16 cellular contexts compared by ENCODE assay signal in the genomic region with DNA sequence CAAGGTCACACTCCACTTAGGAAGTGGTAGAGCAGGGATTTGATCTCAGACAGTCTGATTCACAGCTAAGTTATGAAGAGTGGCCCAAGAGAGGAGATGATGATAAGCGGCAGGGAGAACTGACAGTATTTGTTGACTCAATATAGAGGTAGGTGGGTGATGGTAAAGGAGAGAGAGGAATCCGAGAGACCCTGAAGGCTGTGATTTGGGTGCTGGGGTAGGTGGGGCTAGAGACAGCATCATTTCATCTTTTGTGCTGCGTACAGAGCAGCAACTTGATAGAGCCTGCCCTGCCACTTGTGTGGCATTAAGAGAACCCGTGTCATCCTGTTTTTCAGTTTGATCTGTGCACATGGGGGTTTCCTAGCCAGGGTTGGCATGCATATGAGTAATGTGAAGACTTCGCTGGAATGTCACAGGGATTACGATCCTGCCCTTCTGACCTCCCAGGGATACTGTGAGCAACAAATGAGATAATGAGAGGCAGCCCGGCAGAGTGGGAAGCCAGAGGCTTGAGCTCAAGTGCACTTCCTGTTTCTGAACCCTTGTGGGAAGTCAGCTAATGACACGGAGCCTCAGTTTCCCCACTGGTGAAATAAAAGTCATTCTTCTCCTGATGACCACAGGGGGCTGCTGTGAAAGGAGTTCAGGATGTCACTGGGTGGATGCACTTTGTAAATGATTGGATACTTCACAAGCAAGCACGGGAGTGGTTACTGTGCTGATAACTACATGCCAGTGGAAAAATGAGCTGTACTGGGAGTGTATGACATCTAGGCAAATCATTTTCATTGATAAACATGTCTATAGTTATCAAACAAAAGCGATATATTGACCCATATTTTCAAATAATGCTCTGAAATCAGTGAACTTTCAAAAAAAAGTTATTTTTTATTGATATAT. TPM values are rescaled to one million over a fixed set of nuclear protein-coding genes. Genes with fewer than 3 reads are reported as not detected.
DNase-seq lines count a peak whose midpoint lies in the region; ATAC-seq and TF ChIP-seq lines count a peak whose summit lies in the region.
"Had no signal": no experiment of that assay in that cellular context is flagged by ENCODE, and none has a peak within 500 bp of the region (broad histone marks: within the 10 kb centered on the region; RNA-seq: fewer than 3 reads in every experiment).

No MANE protein-coding gene starts in this region.

- no peaks in the 10 kb centered on the region for H3K79me1 ChIP-seq in neuronal stem cell (ENCODE audit: low read depth, low read length)

- no peak overlapping the region for H4K91ac ChIP-seq in neuronal stem cell (ENCODE audit: low read depth, low read length, poor library complexity)

- no peak overlapping the region for H2BK12ac ChIP-seq in neuronal stem cell (ENCODE audit: low read length)

- no peak overlapping the region for H4K8ac ChIP-seq in neuronal stem cell (ENCODE audit: low read depth, low read length)

- CTCF ChIA-PET in CD4-positive, alpha-beta T cell (lab: Charles Lee): no interaction called here

- H3K27ac ChIP-seq in neuronal stem cell (replicated peaks; ENCODE audit: low read length): no peak overlapping the region
- H3K27ac ChIP-seq in CD4-positive, alpha-beta T cell (ENCODE audit: low read depth, low read length): no peak overlapping the region

- no peak overlapping the region for H3K18ac ChIP-seq in neuronal stem cell (ENCODE audit: low read length)

- no peaks in the 10 kb centered on the region for H3K9me3 Mint-ChIP-seq in CD14-positive monocyte
- no peaks in the 10 kb centered on the region for H3K9me3 Mint-ChIP-seq in CD4-positive, alpha-beta T cell

- no peaks in the 10 kb centered on the region for H3K4me1 Mint-ChIP-seq in CD14-positive monocyte
- H3K4me1 Mint-ChIP-seq in CD4-positive, alpha-beta T cell (ENCODE audit: low read depth): no peaks in the 10 kb centered on the region

- H3K4me1 ChIP-seq in NT2/D1 (ENCODE audit: insufficient read depth, insufficient read length): no peaks in the 10 kb centered on the region
- peaks cover 0 to 12% of the 10 kb centered on the region in 2 donors for H3K4me1 ChIP-seq in neuronal stem cell (ENCODE audit: control insufficient read depth in 2 of 2, insufficient read depth in 1 of 2, low read depth in 1 of 2, low read length in 2 of 2)

- H3K36me3 ChIP-seq in NT2/D1 (ENCODE audit: insufficient read depth, insufficient read length, low read length): no peaks in the 10 kb centered on the region
- H3K36me3 ChIP-seq in neuronal stem cell (replicated peaks in 1 of 2; ENCODE audit: control insufficient read depth in 2 of 2, insufficient read depth in 2 of 2, low read length in 2 of 2): no peaks in the 10 kb centered on the region

- no peak overlapping the region for H2AK5ac ChIP-seq in neuronal stem cell (ENCODE audit: low read depth, low read length)

- peak overlapping the region in 1 of 2 donors; percentile 5 for H3K4me3 Mint-ChIP-seq in CD14-positive monocyte
- H3K4me3 Mint-ChIP-seq in CD4-positive, alpha-beta T cell: no peak overlapping the region
- H3K4me3 Mint-ChIP-seq: activated CD8-positive, alpha-beta T cell treated with anti-CD3 and anti-CD28 coated beads, Interleukin-2, amount 10 ng/mL, durations not matched to agents 7 days and 5 days; activated naive CD8-positive, alpha-beta T cell treated with anti-CD3 and anti-CD28 coated beads, Interleukin-2, amount 10 ng/mL, durations not matched to agents 7 days and 5 days; neural crest cell had no signal

- H3K9me3 ChIP-seq in NT2/D1 (ENCODE audit: insufficient read depth, low read length) (no peaks in the 10 kb centered on the region), neuronal stem cell (replicated peaks in 1 of 2; ENCODE audit: control insufficient read depth in 2 of 2, insufficient read depth in 1 of 2, low read depth in 1 of 2, low read length in 2 of 2) (no peaks in the 10 kb centered on the region)
- H3K9me3 ChIP-seq in CD4-positive, alpha-beta T cell (ENCODE audit: control insufficient read depth, low read length): no peaks in the 10 kb centered on the region

- POLR2A ChIA-PET in CD4-positive, alpha-beta T cell (lab: Charles Lee): no interaction called here

- H3K14ac ChIP-seq in neuronal stem cell (ENCODE audit: low read length): no peak overlapping the region

- H2BK15ac ChIP-seq in neuronal stem cell (ENCODE audit: low read length): no peak overlapping the region

- H3K4me3 ChIP-seq in NT2/D1 (ENCODE audit: insufficient read length, low read depth) (no peak overlapping the region), epithelial cell of esophagus (ENCODE audit: low read length) (no peak overlapping the region), neuronal stem cell (ENCODE audit: low read length in 2 of 2) (no peak overlapping the region)

- ATAC-seq in CD4-positive, alpha-beta T cell (ENCODE audit: poor library complexity): no peak
- ATAC-seq: activated CD8-positive, alpha-beta T cell treated with anti-CD3 and anti-CD28 coated beads, Interleukin-2, amount 10 ng/mL, durations not matched to agents 7 days and 5 days had no signal

- no CpG with 5 or more reads among the region's 10 CpGs for WGBS in neuronal stem cell (ENCODE audit: extremely low coverage in 2 of 2, insufficient read length in 2 of 2, insufficient replicate concordance in 1 of 2), 2 donors

- no peak overlapping the region for H3K4ac ChIP-seq in neuronal stem cell (ENCODE audit: low read length)

- no peak overlapping the region for H3K23ac ChIP-seq in neuronal stem cell (ENCODE audit: low read depth, low read length, poor library complexity)

- H3K4me2 ChIP-seq in neuronal stem cell (ENCODE audit: insufficient read depth, low read length, poor library complexity, severe bottlenecking): no peak overlapping the region

- H3K27me3 Mint-ChIP-seq in CD14-positive monocyte (ENCODE audit: low read depth in 3 of 3): peaks cover 5 to 19% (median 12%) of the 10 kb centered on the region in 3 donors
- H3K27me3 Mint-ChIP-seq in CD4-positive, alpha-beta T cell: peaks cover 4% of the 10 kb centered on the region

- no peaks in the 10 kb centered on the region for H3K27me3 ChIP-seq in NT2/D1 (ENCODE audit: insufficient read depth, insufficient read length)
- no peaks in the 10 kb centered on the region for H3K27me3 ChIP-seq in neuronal stem cell (ENCODE audit: control insufficient read depth in 3 of 3, insufficient read depth in 3 of 3, low read depth in 1 of 3, low read length in 3 of 3)
- H3K27me3 ChIP-seq in CD4-positive, alpha-beta T cell (ENCODE audit: control insufficient read depth, insufficient read depth, low read length): no peaks in the 10 kb centered on the region

- no peak overlapping the region for H2AFZ ChIP-seq in neuronal stem cell (ENCODE audit: low read length)

- H3K36me3 Mint-ChIP-seq in CD14-positive monocyte: no peaks in the 10 kb centered on the region
- H3K36me3 Mint-ChIP-seq in CD4-positive, alpha-beta T cell (ENCODE audit: low read depth): no peaks in the 10 kb centered on the region

- no peak overlapping the region for H2BK5ac ChIP-seq in neuronal stem cell (ENCODE audit: low read length)

- intact Hi-C loops in CD14-positive monocyte (cut with micrococcal nuclease): no loop called here
- intact Hi-C loops in CD4-positive, alpha-beta T cell (cut with DNase I, micrococcal nuclease): no loop called here

- H3K27ac Mint-ChIP-seq in CD14-positive monocyte: peak overlapping the region in 1 of 7 donors; percentile 31
- H3K27ac Mint-ChIP-seq in CD4-positive, alpha-beta T cell: no peak overlapping the region
- H3K27ac Mint-ChIP-seq: activated CD8-positive, alpha-beta T cell treated with anti-CD3 and anti-CD28 coated beads, Interleukin-2, amount 10 ng/mL, durations not matched to agents 7 days and 5 days; activated naive CD8-positive, alpha-beta T cell treated with anti-CD3 and anti-CD28 coated beads, Interleukin-2, amount 10 ng/mL, durations not matched to agents 7 days and 5 days had no signal

- H2BK120ac ChIP-seq in neuronal stem cell (ENCODE audit: low read depth, low read length): no peak overlapping the region

- H3K9ac ChIP-seq in NT2/D1 (ENCODE audit: insufficient read length, low read depth) (no peak overlapping the region), neuronal stem cell (ENCODE audit: low read depth, low read length, poor library complexity) (no peak overlapping the region)

- TF ChIP-seq CTCF in epithelial cell of esophagus (IDR thresholded peaks at IDR 0.05; ENCODE audit: insufficient read depth, low read depth, low read length, missing control alignments) (no peak), CD14-positive monocyte (IDR thresholded peaks at IDR 0.05) (no peak)
- TF ChIP-seq CTCF in CD4-positive, alpha-beta T cell (IDR thresholded peaks at IDR 0.05): no peak

- DNase-seq in EH (ENCODE audit: low read depth): peak; percentile 99
- peak; percentile 16 for DNase-seq in NT2/D1 (ENCODE audit: low read depth, low spot score)
- peak; percentile 2 for DNase-seq in epithelial cell of esophagus (ENCODE audit: low read depth)
- DNase-seq in neuronal stem cell (ENCODE audit: low spot score): peak; percentile 23
- no peak for DNase-seq in stimulated activated CD4-positive, alpha-beta T cell treated with anti-CD3 and anti-CD28 coated beads, Interleukin-4, amount 100 ng/mL, for 1 hour
- DNase-seq in CD14-positive monocyte (ENCODE audit: low spot score): no peak
- DNase-seq in mucosa of gallbladder (ENCODE audit: low spot score): no peak
- DNase-seq in CD4-positive, alpha-beta T cell: no peak
- DNase-seq: activated CD8-positive, alpha-beta T cell treated with anti-CD3 and anti-CD28 coated beads, Interleukin-2, amount 10 ng/mL, durations not matched to agents 7 days and 5 days; activated naive CD8-positive, alpha-beta T cell treated with anti-CD3 and anti-CD28 coated beads, Interleukin-2, amount 10 ng/mL, durations not matched to agents 7 days and 5 days; KBM-7; NCI-H345; stimulated activated CD4-positive, alpha-beta T cell treated with anti-CD3 and anti-CD28 coated beads, Interleukin-2, amount 100 ng/mL, for 48 hours; substantia nigra had no signal

RNA-seq across cellular contexts. Expression of gene IGF1, which starts 59.5 kb away (rescaled TPM):
- polyA plus RNA-seq in neuronal stem cell (2013, experiment 1 of 2): 0.04 TPM
- 0.07 TPM for polyA plus RNA-seq in neuronal stem cell (2013, experiment 2 of 2)
- not detected for polyA plus RNA-seq in CD14-positive monocyte
- total RNA-seq in mucosa of gallbladder: 12.0 TPM
- not detected for total RNA-seq in CD4-positive, alpha-beta T cell
- total RNA-seq: neural crest cell had no signal
- polyA plus RNA-seq: keratinocyte had no signal

Comparison
In these comparisons a context has a peak if more than half of its experiments do, and no peak if none do; other contexts are left out.
1. DNase-seq: peak in EH (single experiment), NT2/D1 (single experiment), epithelial cell of esophagus (single experiment) and neuronal stem cell (single experiment); none in stimulated activated CD4-positive, alpha-beta T cell treated with anti-CD3 and anti-CD28 coated beads, Interleukin-4, amount 100 ng/mL, for 1 hour (single experiment), CD14-positive monocyte (single experiment), mucosa of gallbladder (single experiment) and CD4-positive, alpha-beta T cell (0 of 10).
2. RNA of gene IGF1, which starts 59.5 kb away (total RNA-seq): 12.0 TPM in mucosa of gallbladder (single experiment); not detected in CD4-positive, alpha-beta T cell; every median in the first group is over 10 times any median in the second.